In genomic region chr6:156912431-156912830, GRCh38 we compare ENCODE assay signal across 10 cellular contexts.
DNase-seq lines count a peak whose midpoint lies in the region; ATAC-seq, FAIRE-seq and TF ChIP-seq lines count a peak whose summit lies in the region.
"Had no signal": no experiment of that assay in that cellular context is flagged by ENCODE, and none has a peak within 500 bp of the region (broad histone marks: within the 10 kb centered on the region; RNA-seq: fewer than 3 reads in every experiment).

No MANE protein-coding gene starts in this region.

- BruUV-seq in A673 (replicated peaks; lab: Mats Ljungman, UMichigan) = TSS peak; percentile 5

- POLR2A ChIA-PET in A673 (lab: Charles Lee; ENCODE audit: low non-redundant PET) = no interaction called here

- H3K27ac ChIP-seq in A673 (ENCODE audit: low read depth, low read length, poor library complexity, severe bottlenecking) = no peak overlapping the region

- ATAC-seq in HG02884 (IDR thresholded peaks at IDR 0.05; ENCODE audit: unreplicated experiment) = no peak
- ATAC-seq in activated CD4-positive, CD25-positive, alpha-beta regulatory T cell treated with anti-CD3 and anti-CD28 coated beads, Interleukin-2, amount 50 U/mL, for 24 hours = no peak

- TF ChIP-seq POLR2A in GM12892 (IDR thresholded peaks at IDR 0.05; ENCODE audit: low read depth, low read length) (no peak), erythroblast (IDR thresholded peaks at IDR 0.05; ENCODE audit: low read length) (no peak)

- H3K36me3 ChIP-seq in A673 (ENCODE audit: insufficient read depth, low read length, poor library complexity, severe bottlenecking) = no peaks in the 10 kb centered on the region

- CTCF ChIA-PET in A673 (lab: Charles Lee) = no interaction called here

- intact Hi-C loops in A673 (cut with micrococcal nuclease; ENCODE audit: unreplicated experiment) = no loop called here

- H3K27me3 ChIP-seq in A673 (replicated peaks; ENCODE audit: insufficient read depth, low read depth, low read length, poor library complexity) = no peaks in the 10 kb centered on the region

- no peak for TF ChIP-seq CTCF in A673 (conservative IDR thresholded peaks at IDR 0.05; ENCODE audit: low read depth, low read length)

- H3K4me3 ChIP-seq in A673 (ENCODE audit: low read depth, low read length, poor library complexity, severe bottlenecking) = no peak overlapping the region

- DNase-seq in A673 (ENCODE audit: low spot score) = no peak
- DNase-seq in GM12892 (ENCODE audit: insufficient read length) = no peak
- peak; percentile 86 for DNase-seq in OCI-M1 (lab: John Stamatoyannopoulos, UW)
- DNase-seq in erythroblast (lab: John Stamatoyannopoulos, UW) = peak; percentile 25 to 60
- DNase-seq in NCI-H510A (lab: John Stamatoyannopoulos, UW) = no peak
- DNase-seq in NCI-H1105 treated with DMSO at 0.1 percent for 48 hours (lab: John Stamatoyannopoulos, UW) = no peak
- DNase-seq: GOT3, NCI-H524 had no signal

- H3K9me3 ChIP-seq in A673 (ENCODE audit: low read depth, low read length, poor library complexity, severe bottlenecking) = no peaks in the 10 kb centered on the region

- no peaks in the 10 kb centered on the region for H3K4me1 ChIP-seq in A673 (ENCODE audit: insufficient read depth, low read length, poor library complexity, severe bottlenecking)

- peak; percentile 61 for FAIRE-seq in GM12892 (lab: Jason Lieb, UNC)

Comparison
In these comparisons a context has a peak if more than half of its experiments do, and no peak if none do; other contexts are left out.
1. DNase-seq: peak in OCI-M1 (single experiment) and erythroblast (2 of 2); none in A673 (single experiment), GM12892 (single experiment), NCI-H510A (single experiment) and NCI-H1105 treated with DMSO at 0.1 percent for 48 hours (single experiment).